1 cellular context compared by ENCODE assay signal in genomic region chr17:4551141-4551540, GRCh38.
TF ChIP-seq lines count a peak whose summit lies in the region.

No MANE protein-coding gene starts in this region.

TF ChIP-seq in HCT116, 20 proteins besides CTCF, POLR2A, EP300 and RAD21:
- TF ChIP-seq, protein P1, sequence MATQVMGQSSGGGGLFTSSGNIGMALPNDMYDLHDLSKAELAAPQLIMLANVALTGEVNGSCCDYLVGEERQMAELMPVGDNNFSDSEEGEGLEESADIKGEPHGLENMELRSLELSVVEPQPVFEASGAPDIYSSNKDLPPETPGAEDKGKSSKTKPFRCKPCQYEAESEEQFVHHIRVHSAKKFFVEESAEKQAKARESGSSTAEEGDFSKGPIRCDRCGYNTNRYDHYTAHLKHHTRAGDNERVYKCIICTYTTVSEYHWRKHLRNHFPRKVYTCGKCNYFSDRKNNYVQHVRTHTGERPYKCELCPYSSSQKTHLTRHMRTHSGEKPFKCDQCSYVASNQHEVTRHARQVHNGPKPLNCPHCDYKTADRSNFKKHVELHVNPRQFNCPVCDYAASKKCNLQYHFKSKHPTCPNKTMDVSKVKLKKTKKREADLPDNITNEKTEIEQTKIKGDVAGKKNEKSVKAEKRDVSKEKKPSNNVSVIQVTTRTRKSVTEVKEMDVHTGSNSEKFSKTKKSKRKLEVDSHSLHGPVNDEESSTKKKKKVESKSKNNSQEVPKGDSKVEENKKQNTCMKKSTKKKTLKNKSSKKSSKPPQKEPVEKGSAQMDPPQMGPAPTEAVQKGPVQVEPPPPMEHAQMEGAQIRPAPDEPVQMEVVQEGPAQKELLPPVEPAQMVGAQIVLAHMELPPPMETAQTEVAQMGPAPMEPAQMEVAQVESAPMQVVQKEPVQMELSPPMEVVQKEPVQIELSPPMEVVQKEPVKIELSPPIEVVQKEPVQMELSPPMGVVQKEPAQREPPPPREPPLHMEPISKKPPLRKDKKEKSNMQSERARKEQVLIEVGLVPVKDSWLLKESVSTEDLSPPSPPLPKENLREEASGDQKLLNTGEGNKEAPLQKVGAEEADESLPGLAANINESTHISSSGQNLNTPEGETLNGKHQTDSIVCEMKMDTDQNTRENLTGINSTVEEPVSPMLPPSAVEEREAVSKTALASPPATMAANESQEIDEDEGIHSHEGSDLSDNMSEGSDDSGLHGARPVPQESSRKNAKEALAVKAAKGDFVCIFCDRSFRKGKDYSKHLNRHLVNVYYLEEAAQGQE (IDR thresholded peaks at IDR 0.05; ENCODE audit: low read depth): no peak
- no peak for TF ChIP-seq EZH2phosphoT487 (IDR thresholded peaks at IDR 0.05; ENCODE audit: borderline replicate concordance)
- TF ChIP-seq, protein P2, sequence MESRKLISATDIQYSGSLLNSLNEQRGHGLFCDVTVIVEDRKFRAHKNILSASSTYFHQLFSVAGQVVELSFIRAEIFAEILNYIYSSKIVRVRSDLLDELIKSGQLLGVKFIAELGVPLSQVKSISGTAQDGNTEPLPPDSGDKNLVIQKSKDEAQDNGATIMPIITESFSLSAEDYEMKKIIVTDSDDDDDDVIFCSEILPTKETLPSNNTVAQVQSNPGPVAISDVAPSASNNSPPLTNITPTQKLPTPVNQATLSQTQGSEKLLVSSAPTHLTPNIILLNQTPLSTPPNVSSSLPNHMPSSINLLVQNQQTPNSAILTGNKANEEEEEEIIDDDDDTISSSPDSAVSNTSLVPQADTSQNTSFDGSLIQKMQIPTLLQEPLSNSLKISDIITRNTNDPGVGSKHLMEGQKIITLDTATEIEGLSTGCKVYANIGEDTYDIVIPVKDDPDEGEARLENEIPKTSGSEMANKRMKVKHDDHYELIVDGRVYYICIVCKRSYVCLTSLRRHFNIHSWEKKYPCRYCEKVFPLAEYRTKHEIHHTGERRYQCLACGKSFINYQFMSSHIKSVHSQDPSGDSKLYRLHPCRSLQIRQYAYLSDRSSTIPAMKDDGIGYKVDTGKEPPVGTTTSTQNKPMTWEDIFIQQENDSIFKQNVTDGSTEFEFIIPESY (IDR thresholded peaks at IDR 0.05; ENCODE audit: extremely low read depth, insufficient replicate concordance, low read length): no peak
- no peak for TF ChIP-seq POLR2AphosphoS5 (IDR thresholded peaks at IDR 0.05; ENCODE audit: low read depth, low read length)
- TF ChIP-seq JUND (IDR thresholded peaks at IDR 0.05): no peak
- no peak for TF ChIP-seq SIN3A (IDR thresholded peaks at IDR 0.05; ENCODE audit: low read depth)
- no peak for TF ChIP-seq CEBPB (IDR thresholded peaks at IDR 0.05; ENCODE audit: low read depth)
